10 cellular contexts compared by ENCODE assay signal in genomic region chr19:2330632-2331284, GRCh38. TPM values are rescaled to one million over a fixed set of nuclear protein-coding genes. Genes with fewer than 3 reads are reported as not detected.
DNase-seq lines count a peak whose midpoint lies in the region; ATAC-seq and TF ChIP-seq lines count a peak whose summit lies in the region.
"Had no signal": no experiment of that assay in that cellular context is flagged by ENCODE, and none has a peak within 500 bp of the region (broad histone marks: within the 10 kb centered on the region; RNA-seq: fewer than 3 reads in every experiment).

No MANE protein-coding gene starts in this region.

- H3K4me2 ChIP-seq in Loucy (ENCODE audit: low read depth, low read length, poor library complexity, severe bottlenecking) = peak overlapping the region; percentile 85

- intact Hi-C loops in Caco-2 (cut with micrococcal nuclease; ENCODE audit: unreplicated experiment) = loop anchor here (2.0 kb wide), 1 partner anchor 60 kb away; no protein-coding TSS in a partner anchor
- intact Hi-C loops in tibial artery (cut with DNase I; ENCODE audit: low total_unique reads) = no loop called here

- no peaks in the 10 kb centered on the region for H3K9me2 ChIP-seq in Loucy (replicated peaks; ENCODE audit: low read depth, low read length)

- TF ChIP-seq CTCF in Caco-2 (IDR thresholded peaks at IDR 0.05; ENCODE audit: insufficient read depth in 1 of 2, low read depth in 1 of 2, low read length in 1 of 2, severe bottlenecking in 1 of 2, unreplicated experiment in 1 of 2) (no peak), Loucy (conservative IDR thresholded peaks at IDR 0.05; ENCODE audit: low read length) (no peak), tibial artery (IDR thresholded peaks at IDR 0.05) (no peak)

- H3K9me3 Mint-ChIP-seq in Caco-2 (ENCODE audit: unreplicated experiment) = no peaks in the 10 kb centered on the region
- H3K9me3 Mint-ChIP-seq in activated naive CD8-positive, alpha-beta T cell treated with anti-CD3 and anti-CD28 coated beads, Interleukin-2, amount 50 U/mL, for 24 hours = peaks cover 3% of the 10 kb centered on the region
- H3K9me3 Mint-ChIP-seq in naive thymus-derived CD8-positive, alpha-beta T cell = no peaks in the 10 kb centered on the region

- ATAC-seq in activated naive CD8-positive, alpha-beta T cell treated with anti-CD3 and anti-CD28 coated beads, Interleukin-2, amount 50 U/mL, for 24 hours = no peak
- no peak for ATAC-seq in naive thymus-derived CD8-positive, alpha-beta T cell
- ATAC-seq in HG03039 (IDR thresholded peaks at IDR 0.05; ENCODE audit: unreplicated experiment) = no peak

- no peak overlapping the region for H2AFZ ChIP-seq in Loucy (ENCODE audit: low read length)

- H3K9me3 ChIP-seq in Caco-2 (peaks cover 2% of the 10 kb centered on the region; the same call in 1 of the 2 replicates), Loucy (ENCODE audit: insufficient read depth, low read depth, low read length) (no peaks in the 10 kb centered on the region), tibial artery (no peaks in the 10 kb centered on the region)

- DNase-seq in Caco-2 = peak; percentile 90 to 93
- DNase-seq in activated naive CD8-positive, alpha-beta T cell treated with anti-CD3 and anti-CD28 coated beads, Interleukin-2, amount 50 U/mL, for 24 hours = no peak
- no peak for DNase-seq in naive thymus-derived CD8-positive, alpha-beta T cell
- DNase-seq in cerebellar cortex (ENCODE audit: low spot score) = no peak
- DNase-seq in tibial artery = no peak
- DNase-seq in kidney glomerular epithelial cell (lab: John Stamatoyannopoulos, UW) = no peak
- DNase-seq: activated CD4-positive, CD25-positive, alpha-beta regulatory T cell treated with anti-CD3 and anti-CD28 coated beads, Interleukin-2, amount 50 U/mL, for 72 hours; effector memory CD4-positive, alpha-beta T cell had no signal

- peaks cover 33% of the 10 kb centered on the region for H3K4me1 ChIP-seq in Caco-2
- H3K4me1 ChIP-seq in Loucy (ENCODE audit: insufficient read depth, low read length, poor library complexity, severe bottlenecking) = peaks cover 56% of the 10 kb centered on the region
- peaks cover 0 to 67% (median 37%) of the 10 kb centered on the region in 4 donors for H3K4me1 ChIP-seq in tibial artery

- H3K4me3 ChIP-seq in Caco-2 (ENCODE audit: low read depth, low read length) = peak overlapping the region; percentile 19
- peak overlapping the region; percentile 98 for H3K4me3 ChIP-seq in Loucy (ENCODE audit: low read length, poor library complexity, severe bottlenecking)
- H3K4me3 ChIP-seq in tibial artery = no peak overlapping the region

- H3K27ac ChIP-seq in tibial artery = no peak overlapping the region

- H3K4me3 Mint-ChIP-seq in Caco-2 (ENCODE audit: unreplicated experiment) = peak overlapping the region; percentile 87
- H3K4me3 Mint-ChIP-seq in activated naive CD8-positive, alpha-beta T cell treated with anti-CD3 and anti-CD28 coated beads, Interleukin-2, amount 50 U/mL, for 24 hours = peak overlapping the region; percentile 99
- peak overlapping the region; percentile 50 to 100 (median 90) for H3K4me3 Mint-ChIP-seq in naive thymus-derived CD8-positive, alpha-beta T cell

- peaks cover 90% of the 10 kb centered on the region for H3K79me2 ChIP-seq in Loucy (ENCODE audit: insufficient read depth, low read length)

- peaks cover 6% of the 10 kb centered on the region for H3F3A ChIP-seq in Loucy (ENCODE audit: low read depth)

- peaks cover 43% of the 10 kb centered on the region for H4K20me1 ChIP-seq in Loucy (ENCODE audit: insufficient read depth, low read length, poor library complexity, severe bottlenecking)

- peaks cover 4% of the 10 kb centered on the region for H3K36me3 ChIP-seq in Caco-2 (ENCODE audit: control insufficient read depth, insufficient read depth, low read length)
- H3K36me3 ChIP-seq in Loucy (ENCODE audit: insufficient read depth, low read length) = no peaks in the 10 kb centered on the region; the same call in 1 of the 2 replicates
- peaks cover 0 to 5% (median 0%) of the 10 kb centered on the region in 3 donors for H3K36me3 ChIP-seq in tibial artery

- H3K27me3 Mint-ChIP-seq in Caco-2 (ENCODE audit: insufficient read depth, unreplicated experiment) = no peaks in the 10 kb centered on the region
- no peaks in the 10 kb centered on the region for H3K27me3 Mint-ChIP-seq in activated naive CD8-positive, alpha-beta T cell treated with anti-CD3 and anti-CD28 coated beads, Interleukin-2, amount 50 U/mL, for 24 hours
- no peaks in the 10 kb centered on the region for H3K27me3 Mint-ChIP-seq in naive thymus-derived CD8-positive, alpha-beta T cell

- H3K27ac Mint-ChIP-seq in Caco-2 (ENCODE audit: unreplicated experiment) = peak overlapping the region; percentile 94
- H3K27ac Mint-ChIP-seq in activated naive CD8-positive, alpha-beta T cell treated with anti-CD3 and anti-CD28 coated beads, Interleukin-2, amount 50 U/mL, for 24 hours = no peak overlapping the region
- peak overlapping the region; percentile 94 to 99 (median 98) for H3K27ac Mint-ChIP-seq in naive thymus-derived CD8-positive, alpha-beta T cell

- no TSS peak for BruUV-seq in Caco-2 (replicated peaks; lab: Mats Ljungman, UMichigan)

- POLR2A ChIA-PET in Caco-2 (lab: Charles Lee) = interaction anchor here (1.4 kb wide), 1 partner anchor 96 kb away, joined by 3 read pairs; the partner anchor contains the start of gene TIMM13
- POLR2A ChIA-PET in naive thymus-derived CD8-positive, alpha-beta T cell (lab: Charles Lee) = interaction anchor here (0.7 to 3.7 kb wide), 7 partner anchors 12 to 290 kb away, joined by 3 to 27 read pairs (median 6); no protein-coding TSS in a partner anchor

- H3K4me1 Mint-ChIP-seq in Caco-2 (ENCODE audit: low read depth, unreplicated experiment) = peaks cover 32% of the 10 kb centered on the region
- H3K4me1 Mint-ChIP-seq in activated naive CD8-positive, alpha-beta T cell treated with anti-CD3 and anti-CD28 coated beads, Interleukin-2, amount 50 U/mL, for 24 hours = peaks cover 67% of the 10 kb centered on the region
- peaks cover 42 to 77% (median 73%) of the 10 kb centered on the region in 4 donors for H3K4me1 Mint-ChIP-seq in naive thymus-derived CD8-positive, alpha-beta T cell

- H3K9ac ChIP-seq in Loucy (ENCODE audit: low read depth, low read length, poor library complexity, severe bottlenecking) = peak overlapping the region; percentile 99

- peaks cover 64% of the 10 kb centered on the region for H3K36me3 Mint-ChIP-seq in Caco-2 (ENCODE audit: insufficient read depth, unreplicated experiment)
- H3K36me3 Mint-ChIP-seq in activated naive CD8-positive, alpha-beta T cell treated with anti-CD3 and anti-CD28 coated beads, Interleukin-2, amount 50 U/mL, for 24 hours (ENCODE audit: low read depth) = peaks cover 22% of the 10 kb centered on the region
- H3K36me3 Mint-ChIP-seq in naive thymus-derived CD8-positive, alpha-beta T cell = peaks cover under 1 to 9% (median 6%) of the 10 kb centered on the region in 3 donors

- CTCF ChIA-PET in Caco-2 (lab: Charles Lee) = interaction anchor here (0.5 to 1.5 kb wide), 6 partner anchors 15 to 785 kb away, joined by 3 to 4 read pairs (median 3); partner anchors contain the start of gene PLEKHJ1

- H3K27me3 ChIP-seq in Caco-2 (replicated peaks; ENCODE audit: control insufficient read depth, insufficient read depth, low read length) = no peaks in the 10 kb centered on the region
- peaks cover 9% of the 10 kb centered on the region for H3K27me3 ChIP-seq in Loucy (ENCODE audit: insufficient read depth, low read length, poor library complexity, severe bottlenecking)
- no peaks in the 10 kb centered on the region for H3K27me3 ChIP-seq in tibial artery

RNA-seq across cellular contexts. Expression of gene SPPL2B, which starts 2.3 kb away (rescaled TPM):
- total RNA-seq in Caco-2 (2022) = 90.6 and 92.3 TPM in 2 replicates
- total RNA-seq in naive thymus-derived CD8-positive, alpha-beta T cell = 100 to 1,000 TPM; 166 to 175 TPM
- 10 to 100 TPM; 10.5 to 17.3 (median 11.0) TPM for polyA plus RNA-seq in naive thymus-derived CD8-positive, alpha-beta T cell

RNA-seq across cellular contexts. Expression of gene LSM7, which starts 2.4 kb away (rescaled TPM):
- total RNA-seq in Caco-2 (2022) = 141 and 152 TPM in 2 replicates
- total RNA-seq in naive thymus-derived CD8-positive, alpha-beta T cell = 100 to 1,000 TPM in 1 of 2 experiments, 10 to 100 TPM in 1; 99.1 to 102 TPM
- polyA plus RNA-seq in naive thymus-derived CD8-positive, alpha-beta T cell = 100 to 1,000 TPM; 187 to 197 (median 196) TPM

RNA-seq across cellular contexts. Expression of gene LINGO3, which starts 22.8 kb away (rescaled TPM):
- 1.3 and 1.4 TPM in 2 replicates for total RNA-seq in Caco-2 (2022)
- 1 to 10 TPM; 1.1 to 1.4 TPM for total RNA-seq in naive thymus-derived CD8-positive, alpha-beta T cell
- polyA plus RNA-seq in naive thymus-derived CD8-positive, alpha-beta T cell = 1 to 10 TPM; 2.7 to 9.2 (median 5.1) TPM

RNA-seq across cellular contexts. Expression of gene TMPRSS9, which starts 29.3 kb away (rescaled TPM):
- 0.49 and 0.66 TPM in 2 replicates for total RNA-seq in Caco-2 (2022)
- total RNA-seq in naive thymus-derived CD8-positive, alpha-beta T cell = not detected
- polyA plus RNA-seq in naive thymus-derived CD8-positive, alpha-beta T cell = not detected

RNA-seq across cellular contexts. Expression of gene PEAK3, which starts 48.8 kb away (rescaled TPM):
- total RNA-seq in Caco-2 (2022) = not detected in 2 replicates
- under 1 TPM; 0.14 to 0.23 TPM for total RNA-seq in naive thymus-derived CD8-positive, alpha-beta T cell
- polyA plus RNA-seq in naive thymus-derived CD8-positive, alpha-beta T cell = under 1 TPM in 1 of 3 donors, not detected in 2; 0.15 TPM

Comparison
In these comparisons a context has a peak if more than half of its experiments do, and no peak if none do; other contexts are left out.
1. DNase-seq: peak in Caco-2 (2 of 2); none in activated naive CD8-positive, alpha-beta T cell treated with anti-CD3 and anti-CD28 coated beads, Interleukin-2, amount 50 U/mL, for 24 hours (single experiment), naive thymus-derived CD8-positive, alpha-beta T cell (0 of 10), cerebellar cortex (single experiment), tibial artery (0 of 2) and kidney glomerular epithelial cell (single experiment).
2. H3K4me3 ChIP-seq: peak in Caco-2 (single experiment) and Loucy (single experiment); none in tibial artery (0 of 2).
3. Peak in every context shown above with its lines, with median percentiles within 50 percentile points of each other: H3K4me3 Mint-ChIP-seq.